Comparison of ENCODE assay signal across 12 cellular contexts in the genomic region with DNA sequence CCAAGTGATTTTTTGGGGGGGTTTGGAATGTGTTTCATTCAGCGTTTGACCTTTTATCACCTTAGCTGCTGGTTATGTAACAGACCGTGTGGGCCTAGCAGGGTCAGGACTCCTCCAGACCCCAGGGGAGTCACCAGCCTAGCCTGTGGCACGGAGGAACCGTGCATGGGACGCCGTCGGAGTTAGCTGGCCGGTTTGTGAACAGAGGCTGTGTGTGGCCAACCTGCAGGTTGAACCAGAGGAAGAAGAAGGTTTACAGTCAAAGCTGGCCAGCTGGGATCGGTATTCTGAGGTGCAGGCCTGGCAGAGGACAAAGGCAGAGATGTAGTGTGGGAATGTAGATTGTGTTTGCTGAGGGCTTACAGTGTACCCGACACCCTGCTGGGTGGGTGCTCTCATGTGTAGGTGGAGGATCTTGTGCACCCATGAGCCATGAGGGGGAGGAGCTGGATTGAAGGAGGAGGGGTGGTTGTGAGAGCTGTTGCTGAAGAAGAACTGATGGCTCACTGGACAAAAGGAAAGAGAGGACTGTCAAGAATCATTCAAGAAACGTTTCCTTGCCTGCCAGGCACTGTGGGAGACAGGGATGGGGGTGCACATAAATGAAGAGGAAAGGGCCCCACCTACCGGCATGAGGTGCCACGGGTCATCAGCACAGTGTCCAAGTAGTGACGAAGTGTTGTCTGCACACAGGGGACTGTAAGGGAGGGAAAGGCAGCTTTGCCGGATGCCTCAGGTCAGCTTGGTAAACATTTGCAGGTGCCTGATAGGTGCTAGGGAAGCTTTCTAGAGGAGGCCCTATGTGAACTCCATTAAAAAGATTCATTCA. TPM values are rescaled to one million over a fixed set of nuclear protein-coding genes. Genes with fewer than 3 reads are reported as not detected.
A peak's percentile ranks its signal among the peaks of the same experiment; 100 is the strongest.
DNase-seq lines count a peak whose midpoint lies in the region; ATAC-seq and TF ChIP-seq lines count a peak whose summit lies in the region.
"Had no signal": no experiment of that assay in that cellular context is flagged by ENCODE, and none has a peak within 500 bp of the region (broad histone marks: within the 10 kb centered on the region; RNA-seq: fewer than 3 reads in every experiment).

No MANE protein-coding gene starts in this region.

- H2AK5ac ChIP-seq in trophoblast cell (ENCODE audit: low read length) = no peak overlapping the region

- H2BK5ac ChIP-seq in trophoblast cell (ENCODE audit: low read depth, low read length, poor library complexity) = no peak overlapping the region

- ATAC-seq in left ventricle myocardium superior = peak; percentile 24

- TF ChIP-seq CTCF in MCF 10A (IDR thresholded peaks at IDR 0.05; ENCODE audit: unreplicated experiment) = no peak

- H3K27ac ChIP-seq in trophoblast cell (ENCODE audit: low read depth, low read length) = no peak overlapping the region

- H3K9ac ChIP-seq in trophoblast cell (ENCODE audit: low read length) = peak overlapping the region; percentile 36

- DNase-seq in activated CD4-positive, alpha-beta T cell treated with anti-CD3 and anti-CD28 coated beads, Interleukin-2, amount 10 ng/mL, durations not matched to agents 24 days and 14 days = no peak
- no peak for DNase-seq in activated CD4-positive, alpha-beta T cell treated with anti-CD3 and anti-CD28 coated beads for 1 hour
- DNase-seq in activated CD4-positive, alpha-beta memory T cell treated with anti-CD3 and anti-CD28 coated beads, Interleukin-2, amount 10 ng/mL, durations not matched to agents 7 days and 5 days = no peak
- no peak for DNase-seq in left ventricle myocardium superior
- no peak for DNase-seq in trophoblast cell
- DNase-seq in ecto neural progenitor cell (ENCODE audit: low spot score) = no peak
- no peak for DNase-seq in C1 segment of cervical spinal cord (lab: John Stamatoyannopoulos, UW)
- no peak for DNase-seq in MCF 10A (ENCODE audit: unreplicated experiment)
- DNase-seq: ACHN, DMS53, NCI-H1092 treated with DMSO at 0.1 percent for 48 hours, NCI-H526 treated with DMSO at 0.1 percent for 48 hours had no signal

- no peak overlapping the region for H3K4me3 Mint-ChIP-seq in activated CD4-positive, alpha-beta T cell treated with anti-CD3 and anti-CD28 coated beads, Interleukin-2, amount 10 ng/mL, durations not matched to agents 24 days and 14 days
- H3K4me3 Mint-ChIP-seq in activated CD4-positive, alpha-beta memory T cell treated with anti-CD3 and anti-CD28 coated beads, Interleukin-2, amount 10 ng/mL, durations not matched to agents 7 days and 5 days = no peak overlapping the region
- no peak overlapping the region for H3K4me3 Mint-ChIP-seq in MCF 10A (ENCODE audit: unreplicated experiment)

- no peaks in the 10 kb centered on the region for H3K9me3 Mint-ChIP-seq in activated CD4-positive, alpha-beta T cell treated with anti-CD3 and anti-CD28 coated beads, Interleukin-2, amount 10 ng/mL, durations not matched to agents 24 days and 14 days
- H3K9me3 Mint-ChIP-seq in activated CD4-positive, alpha-beta memory T cell treated with anti-CD3 and anti-CD28 coated beads, Interleukin-2, amount 10 ng/mL, durations not matched to agents 7 days and 5 days = no peaks in the 10 kb centered on the region
- no peaks in the 10 kb centered on the region for H3K9me3 Mint-ChIP-seq in MCF 10A (ENCODE audit: unreplicated experiment)

- CTCF ChIA-PET in activated CD4-positive, alpha-beta memory T cell treated with anti-CD3 and anti-CD28 coated beads, Interleukin-2, amount 10 ng/mL, durations not matched to agents 7 days and 5 days (lab: Charles Lee) = interaction anchor here (1.2 to 1.3 kb wide), 2 partner anchors 10 to 17 kb away, joined by 3 to 4 read pairs; no protein-coding TSS in a partner anchor
- CTCF ChIA-PET in MCF 10A (lab: Yijun Ruan, JAX) = no interaction called here

- no peak overlapping the region for H2AFZ ChIP-seq in trophoblast cell (ENCODE audit: insufficient read depth, low read length, poor library complexity)

- peaks cover 45 to 46% of the 10 kb centered on the region in 2 experiments for H3K36me3 ChIP-seq in trophoblast cell (ENCODE audit: control insufficient read depth in 1 of 2, insufficient read depth in 2 of 2, low read length in 2 of 2)

- H4K8ac ChIP-seq in trophoblast cell (ENCODE audit: low read depth, low read length) = no peak overlapping the region

- no peak overlapping the region for H3K4me2 ChIP-seq in trophoblast cell (ENCODE audit: low read length)

- no CpG with 5 or more reads among the region's 15 CpGs for WGBS in trophoblast cell (ENCODE audit: extremely low coverage, insufficient coverage, insufficient read length)

- no peaks in the 10 kb centered on the region for H3K4me1 ChIP-seq in trophoblast cell (ENCODE audit: control insufficient read depth in 1 of 2, insufficient read depth in 2 of 2, low read length in 2 of 2)

- H3K27me3 ChIP-seq in trophoblast cell (ENCODE audit: insufficient read depth, low read length) = no peaks in the 10 kb centered on the region

- H3K4ac ChIP-seq in trophoblast cell (ENCODE audit: low read depth, low read length) = peak overlapping the region; percentile 17

- H3K4me1 Mint-ChIP-seq in activated CD4-positive, alpha-beta T cell treated with anti-CD3 and anti-CD28 coated beads, Interleukin-2, amount 10 ng/mL, durations not matched to agents 24 days and 14 days = peaks cover 38% of the 10 kb centered on the region
- peaks cover 44% of the 10 kb centered on the region for H3K4me1 Mint-ChIP-seq in activated CD4-positive, alpha-beta memory T cell treated with anti-CD3 and anti-CD28 coated beads, Interleukin-2, amount 10 ng/mL, durations not matched to agents 7 days and 5 days
- no peaks in the 10 kb centered on the region for H3K4me1 Mint-ChIP-seq in MCF 10A (ENCODE audit: insufficient read depth, unreplicated experiment)

- POLR2A ChIA-PET in activated CD4-positive, alpha-beta memory T cell treated with anti-CD3 and anti-CD28 coated beads, Interleukin-2, amount 10 ng/mL, durations not matched to agents 7 days and 5 days (lab: Charles Lee) = interaction anchor here (1.2 to 5.5 kb wide), 4 partner anchors 10 to 54 kb away, joined by 3 to 53 read pairs (median 6); no protein-coding TSS in a partner anchor
- POLR2A ChIA-PET in MCF 10A (lab: Yijun Ruan, JAX) = interaction anchor here (0.8 kb wide), 1 partner anchor 17 kb away, joined by 3 read pairs; no protein-coding TSS in a partner anchor

- H3K9me3 ChIP-seq in trophoblast cell (ENCODE audit: insufficient read depth, low read depth, low read length) = no peaks in the 10 kb centered on the region

- H3K79me1 ChIP-seq in trophoblast cell (ENCODE audit: low read length) = no peaks in the 10 kb centered on the region

- no peak overlapping the region for H4K91ac ChIP-seq in trophoblast cell (ENCODE audit: low read depth, low read length)

- H2BK120ac ChIP-seq in trophoblast cell (ENCODE audit: insufficient read depth, low read length, poor library complexity) = no peak overlapping the region

- H3K23ac ChIP-seq in trophoblast cell (ENCODE audit: low read length) = no peak overlapping the region

- H4K12ac ChIP-seq in trophoblast cell (ENCODE audit: low read depth, low read length) = no peak overlapping the region

- H3K79me2 ChIP-seq in trophoblast cell (ENCODE audit: control insufficient read depth, insufficient read depth, low read length, poor library complexity) = no peaks in the 10 kb centered on the region

- peak overlapping the region; percentile 6 for H3K27ac Mint-ChIP-seq in activated CD4-positive, alpha-beta T cell treated with anti-CD3 and anti-CD28 coated beads, Interleukin-2, amount 10 ng/mL, durations not matched to agents 24 days and 14 days
- H3K27ac Mint-ChIP-seq in activated CD4-positive, alpha-beta memory T cell treated with anti-CD3 and anti-CD28 coated beads, Interleukin-2, amount 10 ng/mL, durations not matched to agents 7 days and 5 days = peak overlapping the region; percentile 44
- no peak overlapping the region for H3K27ac Mint-ChIP-seq in MCF 10A (ENCODE audit: low read depth, unreplicated experiment)

- H3K36me3 Mint-ChIP-seq in activated CD4-positive, alpha-beta T cell treated with anti-CD3 and anti-CD28 coated beads, Interleukin-2, amount 10 ng/mL, durations not matched to agents 24 days and 14 days (ENCODE audit: low read depth) = peaks cover 53% of the 10 kb centered on the region
- H3K36me3 Mint-ChIP-seq in activated CD4-positive, alpha-beta memory T cell treated with anti-CD3 and anti-CD28 coated beads, Interleukin-2, amount 10 ng/mL, durations not matched to agents 7 days and 5 days (ENCODE audit: low read depth) = peaks cover 77% of the 10 kb centered on the region
- peaks cover 53% of the 10 kb centered on the region for H3K36me3 Mint-ChIP-seq in MCF 10A (ENCODE audit: insufficient read depth, unreplicated experiment)

- H3K18ac ChIP-seq in trophoblast cell (ENCODE audit: low read length) = no peak overlapping the region

- H2BK12ac ChIP-seq in trophoblast cell (ENCODE audit: low read length) = no peak overlapping the region

- H3K27me3 Mint-ChIP-seq in activated CD4-positive, alpha-beta T cell treated with anti-CD3 and anti-CD28 coated beads, Interleukin-2, amount 10 ng/mL, durations not matched to agents 24 days and 14 days = no peaks in the 10 kb centered on the region
- H3K27me3 Mint-ChIP-seq in activated CD4-positive, alpha-beta memory T cell treated with anti-CD3 and anti-CD28 coated beads, Interleukin-2, amount 10 ng/mL, durations not matched to agents 7 days and 5 days = no peaks in the 10 kb centered on the region
- H3K27me3 Mint-ChIP-seq in MCF 10A (ENCODE audit: insufficient read depth, unreplicated experiment) = no peaks in the 10 kb centered on the region

- intact Hi-C loops in activated CD4-positive, alpha-beta T cell treated with anti-CD3 and anti-CD28 coated beads, Interleukin-2, amount 10 ng/mL, durations not matched to agents 24 days and 14 days (cut with micrococcal nuclease) = no loop called here
- intact Hi-C loops in left ventricle myocardium superior (cut with micrococcal nuclease) (no loop called here), MCF 10A (cut with micrococcal nuclease) (no loop called here)

- BruUV-seq in MCF 10A (replicated peaks; lab: Mats Ljungman, UMichigan) = no TSS peak

- no peak overlapping the region for H3K14ac ChIP-seq in trophoblast cell (ENCODE audit: low read length)

- H3K4me3 ChIP-seq in trophoblast cell (ENCODE audit: low read depth, low read length) = no peak overlapping the region

RNA-seq across cellular contexts. Expression of a gene that starts 40.0 kb away (rescaled TPM):
- 10.0 and 16.5 TPM in 2 replicates for total RNA-seq in activated CD4-positive, alpha-beta T cell treated with anti-CD3 and anti-CD28 coated beads, Interleukin-2, amount 10 ng/mL, durations not matched to agents 24 days and 14 days
- total RNA-seq in activated CD4-positive, alpha-beta memory T cell treated with anti-CD3 and anti-CD28 coated beads, Interleukin-2, amount 10 ng/mL, durations not matched to agents 7 days and 5 days = 10 to 100 TPM; 18.6 to 22.5 TPM
- total RNA-seq in left ventricle myocardium superior = 8.7 TPM
- polyA plus RNA-seq in trophoblast cell (2013) = 0.50 and 0.52 TPM in 2 replicates
- 11.2 and 16.5 TPM in 2 replicates for total RNA-seq in MCF 10A (2022)

RNA-seq across cellular contexts. Expression of a gene that starts 55.1 kb away (rescaled TPM):
- total RNA-seq in activated CD4-positive, alpha-beta T cell treated with anti-CD3 and anti-CD28 coated beads, Interleukin-2, amount 10 ng/mL, durations not matched to agents 24 days and 14 days = 69.6 and 75.0 TPM in 2 replicates
- 10 to 100 TPM; 76.0 to 76.5 TPM for total RNA-seq in activated CD4-positive, alpha-beta memory T cell treated with anti-CD3 and anti-CD28 coated beads, Interleukin-2, amount 10 ng/mL, durations not matched to agents 7 days and 5 days
- total RNA-seq in left ventricle myocardium superior (17.5 TPM), MCF 10A (2022) (33.0 and 39.3 TPM in 2 replicates)
- 19.1 and 20.0 TPM in 2 replicates for polyA plus RNA-seq in trophoblast cell (2013)
